Comparison of ENCODE assay signal across 21 cellular contexts in the genomic region with DNA sequence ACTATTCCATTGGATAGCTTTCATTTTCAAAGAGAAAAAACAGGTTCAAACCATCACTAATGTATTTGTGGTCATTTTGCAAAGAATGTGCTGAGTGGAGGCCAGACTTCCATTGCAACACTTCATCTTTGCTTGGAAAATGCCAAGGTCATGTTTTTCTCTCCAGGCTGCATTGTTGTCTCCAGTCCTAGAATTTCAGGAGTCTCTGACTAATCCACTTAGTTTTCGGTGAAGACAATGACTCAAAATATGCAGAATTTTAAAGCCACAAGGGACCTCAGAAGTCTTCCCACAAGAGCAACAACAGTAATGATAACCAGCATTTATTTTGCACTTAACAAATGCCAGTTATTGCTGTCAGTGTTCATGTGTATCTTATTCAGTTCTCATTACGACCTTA.
A peak's percentile ranks its signal among the peaks of the same experiment; 100 is the strongest.
DNase-seq lines count a peak whose midpoint lies in the region; ATAC-seq, FAIRE-seq and TF ChIP-seq lines count a peak whose summit lies in the region.
"Had no signal": no experiment of that assay in that cellular context is flagged by ENCODE, and none has a peak within 500 bp of the region (broad histone marks: within the 10 kb centered on the region; RNA-seq: fewer than 3 reads in every experiment).

No MANE protein-coding gene starts in this region.

- no peak overlapping the region for H3K23ac ChIP-seq in trophoblast cell (ENCODE audit: low read length)

- H3K9me3 Mint-ChIP-seq in astrocyte (ENCODE audit: unreplicated experiment), result peaks cover 1% of the 10 kb centered on the region
- no peaks in the 10 kb centered on the region for H3K9me3 Mint-ChIP-seq in activated CD4-positive, alpha-beta memory T cell treated with anti-CD3 and anti-CD28 coated beads for 36 hours
- H3K9me3 Mint-ChIP-seq: activated T-cell treated with anti-CD3 and anti-CD28 coated beads, Interleukin-2, amount 50 U/mL, for 4 hours; stimulated activated memory B cell treated with anti-CD40 and anti-IgM and Interleukin-4, amounts not matched to agents 10 μg/mL and 1 μg/mL and 100 μg/mL, for 72 hours had no signal

- WGBS in trophoblast cell (ENCODE audit: extremely low coverage, insufficient coverage, insufficient read length), result no CpG with 5 or more reads among the region's 2 CpGs
- 70% methylated on average over 2 of the region's 2 CpGs for WGBS in prostate gland

- H3K27me3 ChIP-seq in astrocyte (ENCODE audit: insufficient read depth, low read length), result no peaks in the 10 kb centered on the region
- H3K27me3 ChIP-seq in trophoblast cell (ENCODE audit: insufficient read depth, low read length), result no peaks in the 10 kb centered on the region
- H3K27me3 ChIP-seq in prostate gland (replicated peaks; ENCODE audit: insufficient read depth), result no peaks in the 10 kb centered on the region
- H3K27me3 ChIP-seq: cardiac muscle cell, tibial artery had no signal

- CTCF ChIA-PET in activated CD4-positive, alpha-beta memory T cell treated with anti-CD3 and anti-CD28 coated beads for 36 hours (lab: Charles Lee), result no interaction called here

- H3K14ac ChIP-seq in trophoblast cell (ENCODE audit: low read length), result no peak overlapping the region

- no peak overlapping the region for H3K4me3 ChIP-seq in astrocyte (ENCODE audit: insufficient read depth, low read depth, low read length)
- H3K4me3 ChIP-seq in fibroblast of the aortic adventitia (ENCODE audit: low read depth, low read length), result no peak overlapping the region
- no peak overlapping the region for H3K4me3 ChIP-seq in trophoblast cell (ENCODE audit: low read depth, low read length)
- no peak overlapping the region for H3K4me3 ChIP-seq in prostate gland
- H3K4me3 ChIP-seq: cardiac muscle cell, tibial artery had no signal

- H3K4me1 Mint-ChIP-seq in astrocyte (ENCODE audit: low read depth, unreplicated experiment), result peaks cover 18% of the 10 kb centered on the region
- H3K4me1 Mint-ChIP-seq in activated CD4-positive, alpha-beta memory T cell treated with anti-CD3 and anti-CD28 coated beads for 36 hours (ENCODE audit: low read depth), result no peaks in the 10 kb centered on the region
- H3K4me1 Mint-ChIP-seq: stimulated activated memory B cell treated with anti-CD40 and anti-IgM and Interleukin-4, amounts not matched to agents 10 μg/mL and 1 μg/mL and 100 μg/mL, for 72 hours had no signal

- no peaks in the 10 kb centered on the region for H4K20me1 ChIP-seq in astrocyte (ENCODE audit: insufficient read depth, low read length)

- H3K27ac ChIP-seq in astrocyte (ENCODE audit: low read depth, low read length), result peak overlapping the region; percentile 44
- H3K27ac ChIP-seq in trophoblast cell (ENCODE audit: low read depth, low read length), result peak overlapping the region; percentile 92
- no peak overlapping the region for H3K27ac ChIP-seq in prostate gland
- H3K27ac ChIP-seq: cardiac muscle cell, tibial artery had no signal

- no peak overlapping the region for H4K12ac ChIP-seq in trophoblast cell (ENCODE audit: low read depth, low read length)

- no peak overlapping the region for H2BK5ac ChIP-seq in trophoblast cell (ENCODE audit: low read depth, low read length, poor library complexity)

- peaks cover 2% of the 10 kb centered on the region for H3K36me3 Mint-ChIP-seq in astrocyte (ENCODE audit: low read depth, unreplicated experiment)
- no peaks in the 10 kb centered on the region for H3K36me3 Mint-ChIP-seq in activated CD4-positive, alpha-beta memory T cell treated with anti-CD3 and anti-CD28 coated beads for 36 hours
- H3K36me3 Mint-ChIP-seq: stimulated activated memory B cell treated with anti-CD40 and anti-IgM and Interleukin-4, amounts not matched to agents 10 μg/mL and 1 μg/mL and 100 μg/mL, for 72 hours had no signal

- H4K91ac ChIP-seq in trophoblast cell (ENCODE audit: low read depth, low read length), result no peak overlapping the region

- H3K27ac Mint-ChIP-seq in astrocyte (ENCODE audit: unreplicated experiment), result peak overlapping the region; percentile 20
- no peak overlapping the region for H3K27ac Mint-ChIP-seq in activated CD4-positive, alpha-beta memory T cell treated with anti-CD3 and anti-CD28 coated beads for 36 hours
- H3K27ac Mint-ChIP-seq: stimulated activated memory B cell treated with anti-CD40 and anti-IgM and Interleukin-4, amounts not matched to agents 10 μg/mL and 1 μg/mL and 100 μg/mL, for 72 hours had no signal

- DNase-seq in GM04504 (ENCODE audit: low read depth), result peak; percentile 45
- peak; percentile 89 for DNase-seq in astrocyte (ENCODE audit: low read depth)
- peak; percentile 20 for DNase-seq in fibroblast of the aortic adventitia (ENCODE audit: low read depth)
- peak; percentile 33 to 72 for DNase-seq in trophoblast cell
- no peak for DNase-seq in frontal cortex (ENCODE audit: low spot score in 2 of 2)
- no peak for DNase-seq in prostate gland (ENCODE audit: low spot score)
- DNase-seq in left colon, result no peak
- DNase-seq in activated CD4-positive, alpha-beta memory T cell treated with anti-CD3 and anti-CD28 coated beads for 36 hours, result no peak
- DNase-seq: activated CD4-positive, alpha-beta T cell treated with anti-CD3 and anti-CD28 coated beads, Interleukin-2, amount 50 U/mL, for 4 hours; activated naive CD4-positive, alpha-beta T cell treated with anti-CD3 and anti-CD28 coated beads, Interleukin-2, amount 50 U/mL, for 16 hours; activated T-cell treated with anti-CD3 and anti-CD28 coated beads, Interleukin-2, amount 50 U/mL, for 4 hours; Calu3; KG1; midbrain; NCI-H2081; NCI-H524 treated with DMSO at 0.1 percent for 48 hours; Right ventricle myocardium superior; tibial artery had no signal

- FAIRE-seq in astrocyte (lab: Jason Lieb, UNC) (peak; percentile 20), frontal cortex (lab: Jason Lieb, UNC) (no peak)

- H3K36me3 ChIP-seq in astrocyte (ENCODE audit: insufficient read depth, low read length), result no peaks in the 10 kb centered on the region
- H3K36me3 ChIP-seq in trophoblast cell (ENCODE audit: control insufficient read depth in 1 of 2, insufficient read depth in 2 of 2, low read length in 2 of 2), result no peaks in the 10 kb centered on the region
- H3K36me3 ChIP-seq in prostate gland, result no peaks in the 10 kb centered on the region
- H3K36me3 ChIP-seq: cardiac muscle cell, tibial artery had no signal

- H2BK120ac ChIP-seq in trophoblast cell (ENCODE audit: insufficient read depth, low read length, poor library complexity), result peak overlapping the region; percentile 31

- H3K4ac ChIP-seq in trophoblast cell (ENCODE audit: low read depth, low read length), result no peak overlapping the region

- TF ChIP-seq CTCF in astrocyte (IDR thresholded peaks at IDR 0.05; ENCODE audit: insufficient read depth, low read depth, low read length) (no peak), fibroblast of the aortic adventitia (IDR thresholded peaks at IDR 0.05; ENCODE audit: insufficient read depth, low read length) (no peak), prostate gland (IDR thresholded peaks at IDR 0.05) (no peak)

- no peak overlapping the region for H3K9ac ChIP-seq in astrocyte (ENCODE audit: low read length)
- H3K9ac ChIP-seq in trophoblast cell (ENCODE audit: low read length), result no peak overlapping the region

- POLR2A ChIA-PET in activated CD4-positive, alpha-beta memory T cell treated with anti-CD3 and anti-CD28 coated beads for 36 hours (lab: Charles Lee), result no interaction called here

- H3K18ac ChIP-seq in trophoblast cell (ENCODE audit: low read length), result no peak overlapping the region

- peaks cover 5% of the 10 kb centered on the region for H3K79me1 ChIP-seq in trophoblast cell (ENCODE audit: low read length)

- H3K9me3 ChIP-seq in astrocyte (ENCODE audit: insufficient read depth, low read depth, low read length) (no peaks in the 10 kb centered on the region), trophoblast cell (ENCODE audit: insufficient read depth, low read depth, low read length) (peaks cover 1% of the 10 kb centered on the region), prostate gland (no peaks in the 10 kb centered on the region)
- H3K9me3 ChIP-seq: tibial artery had no signal

- H3K4me1 ChIP-seq in astrocyte (ENCODE audit: insufficient read depth, low read length) (peaks cover 5% of the 10 kb centered on the region), trophoblast cell (ENCODE audit: control insufficient read depth in 1 of 2, insufficient read depth in 2 of 2, low read length in 2 of 2) (peaks cover 5 to 7% of the 10 kb centered on the region in 2 experiments), prostate gland (replicated peaks) (no peaks in the 10 kb centered on the region)

- intact Hi-C loops in prostate gland (cut with DNase I), result no loop called here
- intact Hi-C loops in left colon (cut with DNase I, micrococcal nuclease), result no loop called here
- intact Hi-C loops in activated CD4-positive, alpha-beta memory T cell treated with anti-CD3 and anti-CD28 coated beads for 36 hours (cut with micrococcal nuclease), result no loop called here

- H3K4me3 Mint-ChIP-seq in astrocyte (ENCODE audit: unreplicated experiment), result no peak overlapping the region
- no peak overlapping the region for H3K4me3 Mint-ChIP-seq in activated CD4-positive, alpha-beta memory T cell treated with anti-CD3 and anti-CD28 coated beads for 36 hours
- H3K4me3 Mint-ChIP-seq: activated T-cell treated with anti-CD3 and anti-CD28 coated beads, Interleukin-2, amount 50 U/mL, for 4 hours; stimulated activated memory B cell treated with anti-CD40 and anti-IgM and Interleukin-4, amounts not matched to agents 10 μg/mL and 1 μg/mL and 100 μg/mL, for 72 hours had no signal

- no peaks in the 10 kb centered on the region for H3K27me3 Mint-ChIP-seq in astrocyte (ENCODE audit: low read depth, unreplicated experiment)
- H3K27me3 Mint-ChIP-seq in activated CD4-positive, alpha-beta memory T cell treated with anti-CD3 and anti-CD28 coated beads for 36 hours, result peaks cover 5% of the 10 kb centered on the region
- H3K27me3 Mint-ChIP-seq: stimulated activated memory B cell treated with anti-CD40 and anti-IgM and Interleukin-4, amounts not matched to agents 10 μg/mL and 1 μg/mL and 100 μg/mL, for 72 hours had no signal

- H3K4me2 ChIP-seq in astrocyte (ENCODE audit: low read length) (peak overlapping the region; percentile 41), trophoblast cell (ENCODE audit: low read length) (no peak overlapping the region)

- H2AK5ac ChIP-seq in trophoblast cell (ENCODE audit: low read length), result no peak overlapping the region

- H2AFZ ChIP-seq in astrocyte (ENCODE audit: low read depth, low read length), result no peak overlapping the region
- no peak overlapping the region for H2AFZ ChIP-seq in trophoblast cell (ENCODE audit: insufficient read depth, low read length, poor library complexity)

- H2BK12ac ChIP-seq in trophoblast cell (ENCODE audit: low read length), result no peak overlapping the region

- ATAC-seq in left colon, result no peak
- ATAC-seq: activated T-cell treated with anti-CD3 and anti-CD28 coated beads, Interleukin-2, amount 50 U/mL, for 4 hours; esophagus mucosa; stimulated activated memory B cell treated with anti-CD40 and anti-IgM and Interleukin-4, amounts not matched to agents 10 μg/mL and 1 μg/mL and 100 μg/mL, for 72 hours had no signal

- H3K79me2 ChIP-seq in astrocyte (ENCODE audit: insufficient read depth, low read length) (no peaks in the 10 kb centered on the region), trophoblast cell (ENCODE audit: control insufficient read depth, insufficient read depth, low read length, poor library complexity) (no peaks in the 10 kb centered on the region)

- no peak overlapping the region for H4K8ac ChIP-seq in trophoblast cell (ENCODE audit: low read depth, low read length)

- TF ChIP-seq POLR2A in prostate gland (IDR thresholded peaks at IDR 0.05), result no peak

Comparison
In these comparisons a context has a peak if more than half of its experiments do, and no peak if none do; other contexts are left out.
1. DNase-seq: peak in GM04504 (single experiment), astrocyte (single experiment), fibroblast of the aortic adventitia (single experiment) and trophoblast cell (2 of 2); none in frontal cortex (0 of 2), prostate gland (single experiment), left colon (0 of 2) and activated CD4-positive, alpha-beta memory T cell treated with anti-CD3 and anti-CD28 coated beads for 36 hours (single experiment).
2. H3K27ac ChIP-seq: peak in astrocyte (single experiment) and trophoblast cell (single experiment); none in prostate gland (0 of 2).